ENCODE assay signal across 1 cellular context in genomic region chr22:31846161-31847115, GRCh38.
TF ChIP-seq lines count a peak whose summit lies in the region.

No MANE protein-coding gene starts in this region.

TF ChIP-seq in GM12878, 131 proteins besides CTCF, POLR2A, EP300 and RAD21 (continued from another document):
- TF ChIP-seq IRF5 (IDR thresholded peaks at IDR 0.05; ENCODE audit: borderline replicate concordance) (no peak), ZBTB40 (IDR thresholded peaks at IDR 0.05; ENCODE audit: borderline replicate concordance) (no peak), GABPA (IDR thresholded peaks at IDR 0.05; ENCODE audit: low read depth) (no peak), IRF3 (IDR thresholded peaks at IDR 0.05) (no peak), ESRRA (IDR thresholded peaks at IDR 0.05; ENCODE audit: low read length) (no peak), SP1 (IDR thresholded peaks at IDR 0.05; ENCODE audit: low read depth, low read length) (no peak), YY1 (IDR thresholded peaks at IDR 0.05; ENCODE audit: low read depth, low read length) (no peak; the same call in 1 of the 2 replicates), IKZF1 (conservative IDR thresholded peaks at IDR 0.05) (no peak), CBFB (IDR thresholded peaks at IDR 0.05; ENCODE audit: low read depth) (no peak), WRNIP1 (IDR thresholded peaks at IDR 0.05; ENCODE audit: borderline replicate concordance, low read depth, low read length) (no peak), ASH2L (IDR thresholded peaks at IDR 0.05; ENCODE audit: borderline replicate concordance, low read depth) (no peak), TARDBP (IDR thresholded peaks at IDR 0.05; ENCODE audit: borderline replicate concordance) (no peak), POU2F2 (IDR thresholded peaks at IDR 0.05; ENCODE audit: borderline replicate concordance, low read depth, low read length) (no peak), ATF7 (IDR thresholded peaks at IDR 0.05; ENCODE audit: low read depth) (0 out of 2 replicates have a peak, but pooled peaks have one; percentile 37), MEF2A (IDR thresholded peaks at IDR 0.05; ENCODE audit: insufficient read depth, low read depth, low read length) (peak; percentile 31; the same call in 1 of the 2 replicates), HDAC2 (IDR thresholded peaks at IDR 0.05) (no peak), SIX5 (IDR thresholded peaks at IDR 0.05; ENCODE audit: low read depth, low read length, severe bottlenecking) (no peak), FOXM1 (IDR thresholded peaks at IDR 0.05; ENCODE audit: low read depth, low read length) (no peak), ZNF217 (IDR thresholded peaks at IDR 0.05) (no peak), EGR1 (IDR thresholded peaks at IDR 0.05; ENCODE audit: borderline replicate concordance in 1 of 2, low read depth in 2 of 2, low read length in 2 of 2) (no peak), ATF2 (IDR thresholded peaks at IDR 0.05; ENCODE audit: low read length) (peak; percentile 36; the same call in 1 of the 2 replicates), EED (IDR thresholded peaks at IDR 0.05; ENCODE audit: low read depth) (0 out of 2 replicates have a peak, but pooled peaks have one; percentile 32), STAT3 (IDR thresholded peaks at IDR 0.05; ENCODE audit: low read depth, low read length) (no peak), KAT2A (conservative IDR thresholded peaks at IDR 0.05; ENCODE audit: control insufficient read depth, low read depth, low read length) (no peak)
- TF ChIP-seq, protein P1, sequence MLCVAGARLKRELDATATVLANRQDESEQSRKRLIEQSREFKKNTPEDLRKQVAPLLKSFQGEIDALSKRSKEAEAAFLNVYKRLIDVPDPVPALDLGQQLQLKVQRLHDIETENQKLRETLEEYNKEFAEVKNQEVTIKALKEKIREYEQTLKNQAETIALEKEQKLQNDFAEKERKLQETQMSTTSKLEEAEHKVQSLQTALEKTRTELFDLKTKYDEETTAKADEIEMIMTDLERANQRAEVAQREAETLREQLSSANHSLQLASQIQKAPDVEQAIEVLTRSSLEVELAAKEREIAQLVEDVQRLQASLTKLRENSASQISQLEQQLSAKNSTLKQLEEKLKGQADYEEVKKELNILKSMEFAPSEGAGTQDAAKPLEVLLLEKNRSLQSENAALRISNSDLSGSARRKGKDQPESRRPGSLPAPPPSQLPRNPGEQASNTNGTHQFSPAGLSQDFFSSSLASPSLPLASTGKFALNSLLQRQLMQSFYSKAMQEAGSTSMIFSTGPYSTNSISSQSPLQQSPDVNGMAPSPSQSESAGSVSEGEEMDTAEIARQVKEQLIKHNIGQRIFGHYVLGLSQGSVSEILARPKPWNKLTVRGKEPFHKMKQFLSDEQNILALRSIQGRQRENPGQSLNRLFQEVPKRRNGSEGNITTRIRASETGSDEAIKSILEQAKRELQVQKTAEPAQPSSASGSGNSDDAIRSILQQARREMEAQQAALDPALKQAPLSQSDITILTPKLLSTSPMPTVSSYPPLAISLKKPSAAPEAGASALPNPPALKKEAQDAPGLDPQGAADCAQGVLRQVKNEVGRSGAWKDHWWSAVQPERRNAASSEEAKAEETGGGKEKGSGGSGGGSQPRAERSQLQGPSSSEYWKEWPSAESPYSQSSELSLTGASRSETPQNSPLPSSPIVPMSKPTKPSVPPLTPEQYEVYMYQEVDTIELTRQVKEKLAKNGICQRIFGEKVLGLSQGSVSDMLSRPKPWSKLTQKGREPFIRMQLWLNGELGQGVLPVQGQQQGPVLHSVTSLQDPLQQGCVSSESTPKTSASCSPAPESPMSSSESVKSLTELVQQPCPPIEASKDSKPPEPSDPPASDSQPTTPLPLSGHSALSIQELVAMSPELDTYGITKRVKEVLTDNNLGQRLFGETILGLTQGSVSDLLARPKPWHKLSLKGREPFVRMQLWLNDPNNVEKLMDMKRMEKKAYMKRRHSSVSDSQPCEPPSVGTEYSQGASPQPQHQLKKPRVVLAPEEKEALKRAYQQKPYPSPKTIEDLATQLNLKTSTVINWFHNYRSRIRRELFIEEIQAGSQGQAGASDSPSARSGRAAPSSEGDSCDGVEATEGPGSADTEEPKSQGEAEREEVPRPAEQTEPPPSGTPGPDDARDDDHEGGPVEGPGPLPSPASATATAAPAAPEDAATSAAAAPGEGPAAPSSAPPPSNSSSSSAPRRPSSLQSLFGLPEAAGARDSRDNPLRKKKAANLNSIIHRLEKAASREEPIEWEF (IDR thresholded peaks at IDR 0.05; ENCODE audit: insufficient replicate concordance, low read depth, low read length) = no peak
- TF ChIP-seq, protein P2, sequence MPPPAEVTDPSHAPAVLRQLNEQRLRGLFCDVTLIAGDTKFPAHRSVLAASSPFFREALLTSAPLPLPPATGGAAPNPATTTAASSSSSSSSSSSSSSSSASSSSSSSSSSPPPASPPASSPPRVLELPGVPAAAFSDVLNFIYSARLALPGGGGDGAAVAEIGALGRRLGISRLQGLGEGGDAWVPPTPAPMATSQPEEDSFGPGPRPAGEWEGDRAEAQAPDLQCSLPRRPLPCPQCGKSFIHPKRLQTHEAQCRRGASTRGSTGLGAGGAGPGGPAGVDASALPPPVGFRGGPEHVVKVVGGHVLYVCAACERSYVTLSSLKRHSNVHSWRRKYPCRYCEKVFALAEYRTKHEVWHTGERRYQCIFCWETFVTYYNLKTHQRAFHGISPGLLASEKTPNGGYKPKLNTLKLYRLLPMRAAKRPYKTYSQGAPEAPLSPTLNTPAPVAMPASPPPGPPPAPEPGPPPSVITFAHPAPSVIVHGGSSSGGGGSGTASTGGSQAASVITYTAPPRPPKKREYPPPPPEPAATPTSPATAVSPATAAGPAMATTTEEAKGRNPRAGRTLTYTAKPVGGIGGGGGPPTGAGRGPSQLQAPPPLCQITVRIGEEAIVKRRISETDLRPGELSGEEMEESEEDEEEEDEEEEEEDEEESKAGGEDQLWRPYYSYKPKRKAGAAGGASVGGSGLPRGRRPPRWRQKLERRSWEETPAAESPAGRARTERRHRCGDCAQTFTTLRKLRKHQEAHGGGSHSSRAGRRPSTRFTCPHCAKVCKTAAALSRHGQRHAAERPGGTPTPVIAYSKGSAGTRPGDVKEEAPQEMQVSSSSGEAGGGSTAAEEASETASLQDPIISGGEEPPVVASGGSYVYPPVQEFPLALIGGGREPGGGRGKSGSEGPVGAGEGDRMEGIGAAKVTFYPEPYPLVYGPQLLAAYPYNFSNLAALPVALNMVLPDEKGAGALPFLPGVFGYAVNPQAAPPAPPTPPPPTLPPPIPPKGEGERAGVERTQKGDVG (CRISPR knock-in tag; IDR thresholded peaks at IDR 0.05) = no peak
- TF ChIP-seq, protein P3, sequence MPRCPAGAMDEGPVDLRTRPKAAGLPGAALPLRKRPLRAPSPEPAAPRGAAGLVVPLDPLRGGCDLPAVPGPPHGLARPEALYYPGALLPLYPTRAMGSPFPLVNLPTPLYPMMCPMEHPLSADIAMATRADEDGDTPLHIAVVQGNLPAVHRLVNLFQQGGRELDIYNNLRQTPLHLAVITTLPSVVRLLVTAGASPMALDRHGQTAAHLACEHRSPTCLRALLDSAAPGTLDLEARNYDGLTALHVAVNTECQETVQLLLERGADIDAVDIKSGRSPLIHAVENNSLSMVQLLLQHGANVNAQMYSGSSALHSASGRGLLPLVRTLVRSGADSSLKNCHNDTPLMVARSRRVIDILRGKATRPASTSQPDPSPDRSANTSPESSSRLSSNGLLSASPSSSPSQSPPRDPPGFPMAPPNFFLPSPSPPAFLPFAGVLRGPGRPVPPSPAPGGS (IDR thresholded peaks at IDR 0.05; ENCODE audit: borderline replicate concordance, insufficient read depth, low read depth, low read length, poor library complexity, severe bottlenecking) = no peak
- TF ChIP-seq, protein P4, sequence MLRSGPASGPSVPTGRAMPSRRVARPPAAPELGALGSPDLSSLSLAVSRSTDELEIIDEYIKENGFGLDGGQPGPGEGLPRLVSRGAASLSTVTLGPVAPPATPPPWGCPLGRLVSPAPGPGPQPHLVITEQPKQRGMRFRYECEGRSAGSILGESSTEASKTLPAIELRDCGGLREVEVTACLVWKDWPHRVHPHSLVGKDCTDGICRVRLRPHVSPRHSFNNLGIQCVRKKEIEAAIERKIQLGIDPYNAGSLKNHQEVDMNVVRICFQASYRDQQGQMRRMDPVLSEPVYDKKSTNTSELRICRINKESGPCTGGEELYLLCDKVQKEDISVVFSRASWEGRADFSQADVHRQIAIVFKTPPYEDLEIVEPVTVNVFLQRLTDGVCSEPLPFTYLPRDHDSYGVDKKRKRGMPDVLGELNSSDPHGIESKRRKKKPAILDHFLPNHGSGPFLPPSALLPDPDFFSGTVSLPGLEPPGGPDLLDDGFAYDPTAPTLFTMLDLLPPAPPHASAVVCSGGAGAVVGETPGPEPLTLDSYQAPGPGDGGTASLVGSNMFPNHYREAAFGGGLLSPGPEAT (IDR thresholded peaks at IDR 0.05; ENCODE audit: low read depth) = peak; percentile 47; the same call in 1 of the 2 replicates
- TF ChIP-seq, protein P5, sequence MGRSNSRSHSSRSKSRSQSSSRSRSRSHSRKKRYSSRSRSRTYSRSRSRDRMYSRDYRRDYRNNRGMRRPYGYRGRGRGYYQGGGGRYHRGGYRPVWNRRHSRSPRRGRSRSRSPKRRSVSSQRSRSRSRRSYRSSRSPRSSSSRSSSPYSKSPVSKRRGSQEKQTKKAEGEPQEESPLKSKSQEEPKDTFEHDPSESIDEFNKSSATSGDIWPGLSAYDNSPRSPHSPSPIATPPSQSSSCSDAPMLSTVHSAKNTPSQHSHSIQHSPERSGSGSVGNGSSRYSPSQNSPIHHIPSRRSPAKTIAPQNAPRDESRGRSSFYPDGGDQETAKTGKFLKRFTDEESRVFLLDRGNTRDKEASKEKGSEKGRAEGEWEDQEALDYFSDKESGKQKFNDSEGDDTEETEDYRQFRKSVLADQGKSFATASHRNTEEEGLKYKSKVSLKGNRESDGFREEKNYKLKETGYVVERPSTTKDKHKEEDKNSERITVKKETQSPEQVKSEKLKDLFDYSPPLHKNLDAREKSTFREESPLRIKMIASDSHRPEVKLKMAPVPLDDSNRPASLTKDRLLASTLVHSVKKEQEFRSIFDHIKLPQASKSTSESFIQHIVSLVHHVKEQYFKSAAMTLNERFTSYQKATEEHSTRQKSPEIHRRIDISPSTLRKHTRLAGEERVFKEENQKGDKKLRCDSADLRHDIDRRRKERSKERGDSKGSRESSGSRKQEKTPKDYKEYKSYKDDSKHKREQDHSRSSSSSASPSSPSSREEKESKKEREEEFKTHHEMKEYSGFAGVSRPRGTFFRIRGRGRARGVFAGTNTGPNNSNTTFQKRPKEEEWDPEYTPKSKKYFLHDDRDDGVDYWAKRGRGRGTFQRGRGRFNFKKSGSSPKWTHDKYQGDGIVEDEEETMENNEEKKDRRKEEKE (IDR thresholded peaks at IDR 0.05) = no peak
